ENCODE assay signal across 8 cellular contexts in the genomic region with DNA sequence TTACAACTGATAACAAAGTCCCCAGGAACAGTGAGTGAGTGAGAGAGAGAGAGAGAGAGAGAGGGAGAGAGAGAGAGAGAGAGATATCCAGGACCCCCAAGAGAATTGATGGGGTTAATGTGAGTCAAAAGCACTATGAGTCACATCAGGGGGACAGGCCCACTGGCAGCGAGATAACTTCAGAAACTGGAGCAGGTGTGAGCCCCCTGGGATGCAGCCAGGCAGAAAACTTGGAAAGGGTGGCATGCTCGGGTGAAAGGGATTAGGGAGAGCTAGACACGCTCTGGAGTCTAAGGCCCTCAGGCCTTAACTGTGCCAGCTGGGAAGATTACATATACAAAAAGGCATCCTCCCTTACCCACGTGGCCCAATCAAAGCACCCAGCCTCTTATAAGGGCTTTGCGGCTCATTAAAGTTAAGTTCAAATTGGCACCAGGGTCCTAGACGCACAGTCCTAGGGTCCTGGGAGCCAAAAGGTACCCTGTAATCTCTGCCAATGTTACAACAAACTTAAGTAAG. TPM values are rescaled to one million over a fixed set of nuclear protein-coding genes. Genes with fewer than 3 reads are reported as not detected.
DNase-seq lines count a peak whose midpoint lies in the region; ATAC-seq and TF ChIP-seq lines count a peak whose summit lies in the region.

No MANE protein-coding gene starts in this region.

- H3K36me3 Mint-ChIP-seq in CD4-positive, CD25-positive, alpha-beta regulatory T cell: no peaks in the 10 kb centered on the region
- no peaks in the 10 kb centered on the region; the same call in 2 of the 3 replicates for H3K36me3 Mint-ChIP-seq in GM23338 (ENCODE audit: low read depth)

- no peaks in the 10 kb centered on the region for H3K27me3 ChIP-seq in CD4-positive, CD25-positive, alpha-beta regulatory T cell (ENCODE audit: control insufficient read depth, insufficient read depth, low read length)
- H3K27me3 ChIP-seq in GM23338 (ENCODE audit: insufficient read depth): no peaks in the 10 kb centered on the region
- H3K27me3 ChIP-seq in Peyer's patch: no peaks in the 10 kb centered on the region

- H3K36me3 ChIP-seq in CD4-positive, CD25-positive, alpha-beta regulatory T cell (ENCODE audit: control insufficient read depth, insufficient read depth, low read length): no peaks in the 10 kb centered on the region
- H3K36me3 ChIP-seq in GM23338 (ENCODE audit: insufficient read depth) (no peaks in the 10 kb centered on the region), Peyer's patch (no peaks in the 10 kb centered on the region)

- no peaks in the 10 kb centered on the region for H3F3A ChIP-seq in GM23338 (replicated peaks; ENCODE audit: low read depth)

- no peaks in the 10 kb centered on the region for H3K9me2 ChIP-seq in GM23338 (ENCODE audit: insufficient read depth)

- peak; percentile 1 to 42 (median 29) for DNase-seq in CD4-positive, CD25-positive, alpha-beta regulatory T cell
- DNase-seq in GM23338 (ENCODE audit: low spot score) (peak; percentile 50), Peyer's patch (no peak), brain pericyte (ENCODE audit: low read depth, low spot score) (peak; percentile 6), iPS-NIHi11 (ENCODE audit: low spot score) (peak; percentile 24), NCI-H146 (lab: John Stamatoyannopoulos, UW) (no peak)

- H2AFZ ChIP-seq in GM23338: no peak overlapping the region

- peaks cover 20% of the 10 kb centered on the region for H3K4me1 ChIP-seq in CD4-positive, CD25-positive, alpha-beta regulatory T cell (ENCODE audit: control insufficient read depth, insufficient read depth, low read length, poor library complexity, severe bottlenecking)
- H3K4me1 ChIP-seq in GM23338 (ENCODE audit: insufficient read depth): no peaks in the 10 kb centered on the region
- H3K4me1 ChIP-seq in Peyer's patch: no peaks in the 10 kb centered on the region

- H3K9me3 ChIP-seq in CD4-positive, CD25-positive, alpha-beta regulatory T cell (ENCODE audit: control insufficient read depth in 2 of 2, low read length in 2 of 2): no peaks in the 10 kb centered on the region
- H3K9me3 ChIP-seq in Peyer's patch: no peaks in the 10 kb centered on the region

- H3K4me2 ChIP-seq in GM23338: peak overlapping the region; percentile 83

- no peak for TF ChIP-seq POLR2A in Peyer's patch (IDR thresholded peaks at IDR 0.05)

- peaks cover 0 to 2% (median 0%) of the 10 kb centered on the region in 7 donors for H3K9me3 Mint-ChIP-seq in CD4-positive, CD25-positive, alpha-beta regulatory T cell
- no peaks in the 10 kb centered on the region for H3K9me3 Mint-ChIP-seq in GM23338

- no peak for TF ChIP-seq CTCF in GM23338 (conservative IDR thresholded peaks at IDR 0.05; ENCODE audit: low read depth in 2 of 2)
- no peak for TF ChIP-seq CTCF in Peyer's patch (IDR thresholded peaks at IDR 0.05)

- peak overlapping the region; percentile 65 for H3K27ac ChIP-seq in CD4-positive, CD25-positive, alpha-beta regulatory T cell (ENCODE audit: insufficient read depth, low read length, poor library complexity, severe bottlenecking)
- H3K27ac ChIP-seq in GM23338 (ENCODE audit: low read depth): no peak overlapping the region
- H3K27ac ChIP-seq in Peyer's patch: peak overlapping the region; percentile 81 to 96 (median 86)
- peak overlapping the region in 20 of 21 experiments; percentile 68 to 93 (median 88) for H3K27ac ChIP-seq in skin epidermis

- H3K27me3 Mint-ChIP-seq in CD4-positive, CD25-positive, alpha-beta regulatory T cell: no peaks in the 10 kb centered on the region
- H3K27me3 Mint-ChIP-seq in GM23338 (ENCODE audit: insufficient read depth, low read depth, poor library complexity): peaks cover 2% of the 10 kb centered on the region

- peak overlapping the region; percentile 86 to 93 (median 92) for H3K27ac Mint-ChIP-seq in CD4-positive, CD25-positive, alpha-beta regulatory T cell
- H3K27ac Mint-ChIP-seq in GM23338: no peak overlapping the region; the same call in 1 of the 2 replicates

- ATAC-seq in CD4-positive, CD25-positive, alpha-beta regulatory T cell (ENCODE audit: low read depth in 2 of 2): peak in 1 of 2 donors; percentile 17
- peak; percentile 37 for ATAC-seq in GM23338
- no peak for ATAC-seq in GM21717 (IDR thresholded peaks at IDR 0.05; ENCODE audit: unreplicated experiment)

- H4K20me1 ChIP-seq in GM23338 (replicated peaks; ENCODE audit: insufficient read depth): no peaks in the 10 kb centered on the region

- H3K79me2 ChIP-seq in GM23338 (replicated peaks; ENCODE audit: insufficient read depth): peaks cover 48% of the 10 kb centered on the region

- peaks cover 0 to 47% (median 24%) of the 10 kb centered on the region in 4 donors for H3K4me1 Mint-ChIP-seq in CD4-positive, CD25-positive, alpha-beta regulatory T cell
- H3K4me1 Mint-ChIP-seq in GM23338: peaks cover 6% of the 10 kb centered on the region; the same call in 2 of the 3 replicates

- peak overlapping the region; percentile 88 for H3K4me3 ChIP-seq in CD4-positive, CD25-positive, alpha-beta regulatory T cell (ENCODE audit: low read depth, low read length)
- H3K4me3 ChIP-seq in GM23338 (peak overlapping the region; percentile 71), Peyer's patch (peak overlapping the region; percentile 65 to 87 (median 70)), skin epidermis (peak overlapping the region; percentile 53 to 73 (median 62))

- H3K4me3 Mint-ChIP-seq in CD4-positive, CD25-positive, alpha-beta regulatory T cell: peak overlapping the region; percentile 88 to 96 (median 92)
- peak overlapping the region; percentile 89 for H3K4me3 Mint-ChIP-seq in GM23338

TF ChIP-seq in GM23338, 12 proteins besides CTCF, POLR2A, EP300 and RAD21 (continues in another document):
- no peak for TF ChIP-seq REST (IDR thresholded peaks at IDR 0.05; ENCODE audit: unreplicated experiment)
- TF ChIP-seq ETS1 (IDR thresholded peaks at IDR 0.05): no peak
- no peak for TF ChIP-seq JUNB (IDR thresholded peaks at IDR 0.05; ENCODE audit: unreplicated experiment)
- TF ChIP-seq NANOG (IDR thresholded peaks at IDR 0.05; ENCODE audit: borderline replicate concordance): no peak
- TF ChIP-seq POLR2AphosphoS5 (IDR thresholded peaks at IDR 0.05; ENCODE audit: low read depth): no peak
- TF ChIP-seq ZNF114 (CRISPR knock-in tag; IDR thresholded peaks at IDR 0.05): no peak
- TF ChIP-seq STAT1 (IDR thresholded peaks at IDR 0.05; ENCODE audit: unreplicated experiment): no peak
- no peak for TF ChIP-seq EZH2phosphoT487 (IDR thresholded peaks at IDR 0.05; ENCODE audit: unreplicated experiment)
- no peak for TF ChIP-seq CREB1 (CRISPR knock-in tag; IDR thresholded peaks at IDR 0.05; ENCODE audit: low read depth)
- TF ChIP-seq ZNF331 (CRISPR knock-in tag; IDR thresholded peaks at IDR 0.05; ENCODE audit: low read depth): no peak

RNA-seq across cellular contexts. Expression of gene ACOT9, which starts 0.8 kb away (rescaled TPM):
- total RNA-seq in CD4-positive, CD25-positive, alpha-beta regulatory T cell: 51.6 TPM
- polyA plus RNA-seq in CD4-positive, CD25-positive, alpha-beta regulatory T cell: 10 to 100 TPM; 20.0 to 33.0 (median 24.4) TPM
- 34.3 and 35.4 TPM in 2 replicates for total RNA-seq in GM23338 (2014; rRNA removed; shearing (Covaris generic))
- polyA plus RNA-seq in GM23338 (2016; fragmentation: Nextera tagmentation; extraction: Ambion mirVana): 23.5 and 28.5 TPM in 2 replicates
- 10 to 100 TPM; 24.7 to 29.8 (median 28.6) TPM for total RNA-seq in Peyer's patch

RNA-seq across cellular contexts. Expression of gene SAT1, which starts 40.7 kb away (rescaled TPM):
- total RNA-seq in CD4-positive, CD25-positive, alpha-beta regulatory T cell: 939 TPM
- polyA plus RNA-seq in CD4-positive, CD25-positive, alpha-beta regulatory T cell: 100 to 1,000 TPM; 186 to 295 (median 255) TPM
- 44.1 and 54.5 TPM in 2 replicates for total RNA-seq in GM23338 (2014; rRNA removed; shearing (Covaris generic))
- 91.9 and 101 TPM in 2 replicates for polyA plus RNA-seq in GM23338 (2016; fragmentation: Nextera tagmentation; extraction: Ambion mirVana)
- total RNA-seq in Peyer's patch: 100 to 1,000 TPM; 796 to 836 (median 832) TPM

Comparison
In these comparisons a context has a peak if more than half of its experiments do, and no peak if none do; other contexts are left out.
1. DNase-seq: peak in CD4-positive, CD25-positive, alpha-beta regulatory T cell (3 of 3), GM23338 (single experiment), brain pericyte (single experiment) and iPS-NIHi11 (single experiment); none in Peyer's patch (0 of 3) and NCI-H146 (single experiment).
2. RNA of gene SAT1, which starts 40.7 kb away (total RNA-seq): 939 TPM in CD4-positive, CD25-positive, alpha-beta regulatory T cell (single experiment) and 796 to 836 TPM in Peyer's patch; 44.1 to 54.5 TPM in GM23338; every median in the first group is over 10 times any median in the second.
3. Peak in every context shown above with its lines, with median percentiles within 50 percentile points of each other: H3K4me3 ChIP-seq.